In the genomic region with DNA sequence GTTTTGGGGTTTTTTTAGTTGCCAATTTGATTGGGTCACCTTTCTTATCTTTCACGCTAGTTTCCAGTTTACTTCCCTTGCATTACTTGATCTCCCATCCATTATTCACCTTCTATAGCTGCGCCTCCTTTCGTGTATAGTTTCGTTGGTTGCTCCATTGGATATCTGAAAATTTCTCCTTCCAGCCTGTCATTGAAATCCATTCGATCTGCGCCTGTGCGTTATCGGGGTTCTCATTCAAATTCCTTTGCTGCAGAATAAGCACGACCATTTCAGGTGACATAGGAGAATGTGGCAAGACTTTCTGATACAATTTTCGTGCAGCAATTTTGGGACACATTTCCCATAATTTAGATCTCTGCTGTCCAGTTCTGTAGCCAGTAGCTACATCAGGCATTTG, we compare ENCODE assay signal across 8 cellular contexts.
A peak's percentile ranks its signal among the peaks of the same experiment; 100 is the strongest.
DNase-seq lines count a peak whose midpoint lies in the region; ATAC-seq and TF ChIP-seq lines count a peak whose summit lies in the region.

No MANE protein-coding gene starts in this region.

- no peak for TF ChIP-seq CTCF in WI38 (IDR thresholded peaks at IDR 0.05; ENCODE audit: low read depth, low read length)

- H3K4me1 Mint-ChIP-seq in T-helper 1 cell treated with Interleukin-12 subunit alpha and Interleukin-12 subunit beta and Interleukin-4 antibody, amounts not matched to agents 30 μg/mL and 1 μg/mL, for 36 hours (ENCODE audit: low read depth), result peaks cover 28% of the 10 kb centered on the region
- peaks cover 28% of the 10 kb centered on the region for H3K4me1 Mint-ChIP-seq in stimulated activated memory B cell treated with anti-CD40 and anti-IgM and Interleukin-4, amounts not matched to agents 10 μg/mL and 1 μg/mL and 100 μg/mL, for 72 hours

- WGBS in iPS DF 6.9 (ENCODE audit: insufficient coverage, insufficient read length), result no CpG with 5 or more reads among the region's 10 CpGs

- peak overlapping the region; percentile 84 for H3K27ac Mint-ChIP-seq in T-helper 1 cell treated with Interleukin-12 subunit alpha and Interleukin-12 subunit beta and Interleukin-4 antibody, amounts not matched to agents 30 μg/mL and 1 μg/mL, for 36 hours
- H3K27ac Mint-ChIP-seq in stimulated activated memory B cell treated with anti-CD40 and anti-IgM and Interleukin-4, amounts not matched to agents 10 μg/mL and 1 μg/mL and 100 μg/mL, for 72 hours, result peak overlapping the region; percentile 90

- H3K27me3 ChIP-seq in iPS DF 6.9 (ENCODE audit: control insufficient read depth, insufficient read depth, low read length), result no peaks in the 10 kb centered on the region

- DNase-seq in T-helper 1 cell, result no peak
- no peak for DNase-seq in iPS DF 6.9 (ENCODE audit: low read depth, low spot score)
- DNase-seq in stimulated activated CD4-positive, alpha-beta T cell treated with anti-CD3 and anti-CD28 coated beads, Interleukin-1b, Interleukin-23, amount 100 ng/mL, for 48 hours, result no peak
- DNase-seq in stimulated activated CD4-positive, alpha-beta T cell treated with anti-CD3 and anti-CD28 coated beads, Interleukin-15, amount 100 ng/mL, for 24 hours, result no peak
- DNase-seq in HuH-7 (ENCODE audit: low spot score), result no peak

- peak overlapping the region; percentile 92 for H3K4me3 Mint-ChIP-seq in T-helper 1 cell treated with Interleukin-12 subunit alpha and Interleukin-12 subunit beta and Interleukin-4 antibody, amounts not matched to agents 30 μg/mL and 1 μg/mL, for 36 hours
- peak overlapping the region; percentile 95 for H3K4me3 Mint-ChIP-seq in stimulated activated memory B cell treated with anti-CD40 and anti-IgM and Interleukin-4, amounts not matched to agents 10 μg/mL and 1 μg/mL and 100 μg/mL, for 72 hours

- H3K4me3 ChIP-seq in WI38 (ENCODE audit: low read depth, low read length), result peak overlapping the region; percentile 67
- peak overlapping the region; percentile 92; the same call in 1 of the 2 replicates for H3K4me3 ChIP-seq in iPS DF 6.9 (ENCODE audit: low read length)

- no peaks in the 10 kb centered on the region for H3K9me3 Mint-ChIP-seq in T-helper 1 cell treated with Interleukin-12 subunit alpha and Interleukin-12 subunit beta and Interleukin-4 antibody, amounts not matched to agents 30 μg/mL and 1 μg/mL, for 36 hours
- no peaks in the 10 kb centered on the region for H3K9me3 Mint-ChIP-seq in stimulated activated memory B cell treated with anti-CD40 and anti-IgM and Interleukin-4, amounts not matched to agents 10 μg/mL and 1 μg/mL and 100 μg/mL, for 72 hours

- no peaks in the 10 kb centered on the region for H3K9me3 ChIP-seq in iPS DF 6.9 (ENCODE audit: control insufficient read depth, insufficient read depth, low read length)

- H3K36me3 ChIP-seq in iPS DF 6.9 (ENCODE audit: control insufficient read depth, insufficient read depth, low read length), result no peaks in the 10 kb centered on the region

- ATAC-seq in stimulated activated memory B cell treated with anti-CD40 and anti-IgM and Interleukin-4, amounts not matched to agents 10 μg/mL and 1 μg/mL and 100 μg/mL, for 72 hours, result no peak

- H3K27me3 Mint-ChIP-seq in T-helper 1 cell treated with Interleukin-12 subunit alpha and Interleukin-12 subunit beta and Interleukin-4 antibody, amounts not matched to agents 30 μg/mL and 1 μg/mL, for 36 hours (ENCODE audit: low read depth), result no peaks in the 10 kb centered on the region
- H3K27me3 Mint-ChIP-seq in stimulated activated memory B cell treated with anti-CD40 and anti-IgM and Interleukin-4, amounts not matched to agents 10 μg/mL and 1 μg/mL and 100 μg/mL, for 72 hours, result no peaks in the 10 kb centered on the region

- no peak overlapping the region for H3K27ac ChIP-seq in iPS DF 6.9 (ENCODE audit: low read length)

- H3K4me1 ChIP-seq in iPS DF 6.9 (ENCODE audit: control insufficient read depth, insufficient read depth, low read length), result no peaks in the 10 kb centered on the region; the same call in 1 of the 2 replicates

- H3K36me3 Mint-ChIP-seq in T-helper 1 cell treated with Interleukin-12 subunit alpha and Interleukin-12 subunit beta and Interleukin-4 antibody, amounts not matched to agents 30 μg/mL and 1 μg/mL, for 36 hours (ENCODE audit: low read depth), result peaks cover 6% of the 10 kb centered on the region
- no peaks in the 10 kb centered on the region for H3K36me3 Mint-ChIP-seq in stimulated activated memory B cell treated with anti-CD40 and anti-IgM and Interleukin-4, amounts not matched to agents 10 μg/mL and 1 μg/mL and 100 μg/mL, for 72 hours
